Comparison of ENCODE assay signal across 15 cellular contexts in the genomic region with DNA sequence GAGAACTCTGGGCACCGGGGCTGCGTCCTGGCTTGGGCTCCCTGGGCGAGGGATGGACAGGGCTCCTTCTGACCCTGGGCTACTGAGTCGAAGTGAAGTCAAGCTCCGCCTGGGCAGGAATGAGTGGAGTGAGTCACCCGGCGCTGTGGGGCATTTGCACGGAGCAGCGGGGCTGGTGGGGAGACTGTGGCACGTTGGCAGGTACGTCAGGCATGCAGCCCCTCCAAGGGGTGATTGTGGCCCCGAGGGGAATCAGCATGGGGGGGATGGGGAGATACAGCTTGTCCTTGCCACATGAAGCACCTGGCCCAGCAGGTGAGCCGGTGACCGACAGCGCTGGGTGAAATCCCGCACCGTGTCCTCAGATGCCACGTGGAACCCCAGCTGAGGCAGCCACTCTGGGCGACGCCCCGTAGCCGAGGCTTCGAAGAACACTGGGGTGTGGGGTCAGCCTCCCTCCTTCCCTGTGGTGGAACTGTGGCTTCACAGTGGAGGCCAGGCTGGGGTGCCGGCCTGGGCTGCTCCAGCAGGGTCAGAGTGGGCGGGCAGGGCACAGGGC.
DNase-seq lines count a peak whose midpoint lies in the region; ATAC-seq and TF ChIP-seq lines count a peak whose summit lies in the region.
"Had no signal": no experiment of that assay in that cellular context is flagged by ENCODE, and none has a peak within 500 bp of the region (broad histone marks: within the 10 kb centered on the region; RNA-seq: fewer than 3 reads in every experiment).

No MANE protein-coding gene starts in this region.

- H2BK120ac ChIP-seq in mesendoderm (ENCODE audit: low read depth, low read length) = no peak overlapping the region

- H3K9me3 ChIP-seq in PC-3 (ENCODE audit: low read length) = no peaks in the 10 kb centered on the region
- H3K9me3 ChIP-seq in osteoblast (ENCODE audit: low read depth, low read length) = no peaks in the 10 kb centered on the region

- no peaks in the 10 kb centered on the region for H3K9me2 ChIP-seq in PC-3 (replicated peaks; ENCODE audit: low read length)

- no CpG with 5 or more reads among the region's 25 CpGs for WGBS in mesendoderm (ENCODE audit: extremely low coverage, insufficient coverage, low lambda C conversion rate)

- H3K79me1 ChIP-seq in mesendoderm (ENCODE audit: low read length) = peaks cover 15% of the 10 kb centered on the region

- no peaks in the 10 kb centered on the region for H3F3A ChIP-seq in PC-3 (ENCODE audit: low read length, unreplicated experiment)

- H3K23ac ChIP-seq in mesendoderm (ENCODE audit: low read length) = no peak overlapping the region

- H3K18ac ChIP-seq in mesendoderm (ENCODE audit: low read length) = no peak overlapping the region

- no peaks in the 10 kb centered on the region for H3K79me2 ChIP-seq in PC-3 (ENCODE audit: low read length)
- no peaks in the 10 kb centered on the region for H3K79me2 ChIP-seq in osteoblast (ENCODE audit: insufficient read depth, low read length)
- H3K79me2 ChIP-seq in mesendoderm (ENCODE audit: control insufficient read depth, insufficient read depth, low read length) = peaks cover 22% of the 10 kb centered on the region

- H3K4me1 Mint-ChIP-seq in activated CD4-positive, alpha-beta T cell treated with anti-CD3 and anti-CD28 coated beads, Interleukin-2, amount 10 ng/mL, durations not matched to agents 24 days and 14 days = peaks cover 10% of the 10 kb centered on the region

- no peak overlapping the region for H3K4me3 ChIP-seq in PC-3 (ENCODE audit: low read length)
- no peak overlapping the region for H3K4me3 ChIP-seq in osteoblast (ENCODE audit: insufficient read depth, low read length)
- H3K4me3 ChIP-seq in mesendoderm (ENCODE audit: low read length) = no peak overlapping the region

- H3K4me1 ChIP-seq in PC-3 (ENCODE audit: insufficient read depth, low read length) = peaks cover 25% of the 10 kb centered on the region
- H3K4me1 ChIP-seq in foreskin keratinocyte = peaks cover 14% of the 10 kb centered on the region
- H3K4me1 ChIP-seq in osteoblast (ENCODE audit: insufficient read depth, low read length) = peaks cover 23% of the 10 kb centered on the region
- H3K4me1 ChIP-seq in mesendoderm (ENCODE audit: control insufficient read depth, low read depth, low read length) = no peaks in the 10 kb centered on the region

- H3K27ac ChIP-seq in PC-3 (ENCODE audit: low read length) (no peak overlapping the region), foreskin keratinocyte (no peak overlapping the region), osteoblast (ENCODE audit: low read depth, low read length) (no peak overlapping the region), mesendoderm (ENCODE audit: low read depth, low read length) (no peak overlapping the region)
- H3K27ac ChIP-seq: KMS-11 had no signal

- POLR2A ChIA-PET in PC-3 (lab: Charles Lee; ENCODE audit: unreplicated experiment) = no interaction called here

- DNase-seq in Daoy (ENCODE audit: low read depth) (peak; percentile 42), PC-3 (peak; percentile 57), foreskin keratinocyte (no peak), osteoblast (ENCODE audit: insufficient read length, low spot score, missing footprints) (peak; percentile 81), activated gamma-delta T cell treated with Interleukin-2 at 50 U/mL for 16 hours (no peak), mesendoderm (no peak), GOT3 (lab: John Stamatoyannopoulos, UW) (no peak)
- no peak for DNase-seq in activated CD4-positive, alpha-beta T cell treated with anti-CD3 and anti-CD28 coated beads, Interleukin-2, amount 10 ng/mL, durations not matched to agents 24 days and 14 days
- DNase-seq: activated CD4-positive, alpha-beta T cell treated with anti-CD3 and anti-CD28 coated beads, Interleukin-2, amount 50 U/mL, for 4 hours; effector CD8-positive, alpha-beta T cell; kidney glomerular epithelial cell; NCI-H1436 had no signal

- no peak overlapping the region for H2BK5ac ChIP-seq in mesendoderm (ENCODE audit: low read length)

- no peak overlapping the region for H2AFZ ChIP-seq in PC-3 (ENCODE audit: low read length)
- no peak overlapping the region for H2AFZ ChIP-seq in osteoblast (ENCODE audit: low read length)

- H4K8ac ChIP-seq in mesendoderm (ENCODE audit: low read depth, low read length) = no peak overlapping the region

- 0 out of 2 replicates have a peak overlapping the region, but pooled peaks have one; percentile 5 for H3K4me2 ChIP-seq in PC-3 (ENCODE audit: low read length)
- H3K4me2 ChIP-seq in osteoblast (ENCODE audit: insufficient read depth, low read length) = no peak overlapping the region
- H3K4me2 ChIP-seq in mesendoderm (ENCODE audit: low read length) = no peak overlapping the region
- H3K4me2 ChIP-seq: KMS-11 had no signal

- no peak overlapping the region for H2AK5ac ChIP-seq in mesendoderm (ENCODE audit: low read length)

- CTCF ChIA-PET in PC-3 (lab: Charles Lee) = no interaction called here

- H4K5ac ChIP-seq in mesendoderm (ENCODE audit: low read length) = no peak overlapping the region

- ATAC-seq in PC-3 = peak; percentile 76
- ATAC-seq in foreskin keratinocyte = peak; percentile 22

- no peak for TF ChIP-seq CTCF in PC-3 (conservative IDR thresholded peaks at IDR 0.05; ENCODE audit: low read depth, low read length)
- no peak for TF ChIP-seq CTCF in foreskin keratinocyte (conservative IDR thresholded peaks at IDR 0.05)
- TF ChIP-seq CTCF in osteoblast (IDR thresholded peaks at IDR 0.05; ENCODE audit: extremely low read depth, low read depth, low read length) = no peak

- H3K4ac ChIP-seq in mesendoderm (ENCODE audit: low read depth, low read length) = no peak overlapping the region

- H3K56ac ChIP-seq in mesendoderm (ENCODE audit: low read length) = no peak overlapping the region

- H3K27me3 Mint-ChIP-seq in activated CD4-positive, alpha-beta T cell treated with anti-CD3 and anti-CD28 coated beads, Interleukin-2, amount 10 ng/mL, durations not matched to agents 24 days and 14 days = peaks cover 9% of the 10 kb centered on the region
- H3K27me3 Mint-ChIP-seq: activated naive CD4-positive, alpha-beta T cell treated with anti-CD3 and anti-CD28 coated beads, Interleukin-2, amount 50 U/mL, for 24 hours had no signal

- no peak overlapping the region for H3K9ac ChIP-seq in PC-3 (ENCODE audit: low read length)
- no peak overlapping the region for H3K9ac ChIP-seq in mesendoderm (ENCODE audit: low read length)
- H3K9ac ChIP-seq: KMS-11 had no signal

- no peaks in the 10 kb centered on the region for H3K9me3 Mint-ChIP-seq in activated CD4-positive, alpha-beta T cell treated with anti-CD3 and anti-CD28 coated beads, Interleukin-2, amount 10 ng/mL, durations not matched to agents 24 days and 14 days

- H3K36me3 Mint-ChIP-seq in activated CD4-positive, alpha-beta T cell treated with anti-CD3 and anti-CD28 coated beads, Interleukin-2, amount 10 ng/mL, durations not matched to agents 24 days and 14 days (ENCODE audit: low read depth) = no peaks in the 10 kb centered on the region

- H3K27me3 ChIP-seq in PC-3 (ENCODE audit: low read length) (no peaks in the 10 kb centered on the region), foreskin keratinocyte (no peaks in the 10 kb centered on the region), osteoblast (ENCODE audit: insufficient read depth, low read length) (peaks cover 4% of the 10 kb centered on the region), mesendoderm (ENCODE audit: insufficient read depth, low read length, poor library complexity) (no peaks in the 10 kb centered on the region)

- no peak overlapping the region for H3K27ac Mint-ChIP-seq in activated CD4-positive, alpha-beta T cell treated with anti-CD3 and anti-CD28 coated beads, Interleukin-2, amount 10 ng/mL, durations not matched to agents 24 days and 14 days
- H3K27ac Mint-ChIP-seq: activated naive CD4-positive, alpha-beta T cell treated with anti-CD3 and anti-CD28 coated beads, Interleukin-2, amount 50 U/mL, for 24 hours; CD8-positive, alpha-beta memory T cell had no signal

- no TSS peak for BruUV-seq in PC-3 (replicated peaks; lab: Mats Ljungman, UMichigan)

- H2BK15ac ChIP-seq in mesendoderm (replicated peaks; ENCODE audit: low read depth) = no peak overlapping the region

- H3K4me3 Mint-ChIP-seq in activated CD4-positive, alpha-beta T cell treated with anti-CD3 and anti-CD28 coated beads, Interleukin-2, amount 10 ng/mL, durations not matched to agents 24 days and 14 days = no peak overlapping the region
- H3K4me3 Mint-ChIP-seq: activated naive CD4-positive, alpha-beta T cell treated with anti-CD3 and anti-CD28 coated beads, Interleukin-2, amount 50 U/mL, for 24 hours; CD8-positive, alpha-beta memory T cell had no signal

- intact Hi-C loops in PC-3 (cut with micrococcal nuclease) = no loop called here
- intact Hi-C loops in activated CD4-positive, alpha-beta T cell treated with anti-CD3 and anti-CD28 coated beads, Interleukin-2, amount 10 ng/mL, durations not matched to agents 24 days and 14 days (cut with micrococcal nuclease) = no loop called here

- no peaks in the 10 kb centered on the region for H4K20me1 ChIP-seq in PC-3 (ENCODE audit: low read length)
- no peaks in the 10 kb centered on the region for H4K20me1 ChIP-seq in osteoblast (ENCODE audit: insufficient read depth, low read length)

- no peaks in the 10 kb centered on the region for H3K36me3 ChIP-seq in PC-3 (ENCODE audit: low read depth, low read length)
- no peaks in the 10 kb centered on the region for H3K36me3 ChIP-seq in osteoblast (ENCODE audit: insufficient read depth, low read length)
- no peaks in the 10 kb centered on the region for H3K36me3 ChIP-seq in mesendoderm (ENCODE audit: control insufficient read depth, insufficient read depth, low read length)

Comparison
In these comparisons a context has a peak if more than half of its experiments do, and no peak if none do; other contexts are left out.
1. DNase-seq: peak in Daoy (single experiment), PC-3 (single experiment) and osteoblast (single experiment); none in foreskin keratinocyte (0 of 2), activated gamma-delta T cell treated with Interleukin-2 at 50 U/mL for 16 hours (single experiment), mesendoderm (single experiment), GOT3 (single experiment) and activated CD4-positive, alpha-beta T cell treated with anti-CD3 and anti-CD28 coated beads, Interleukin-2, amount 10 ng/mL, durations not matched to agents 24 days and 14 days (single experiment).